Comparison of ENCODE assay signal across 1 cellular context in genomic region chr2:96197541-96198255, GRCh38.
TF ChIP-seq lines count a peak whose summit lies in the region.

No MANE protein-coding gene starts in this region.

TF ChIP-seq in K562, 482 proteins besides CTCF, POLR2A, EP300 and RAD21:
- TF ChIP-seq ZNF507 (tag; conservative IDR thresholded peaks at IDR 0.05), result no peak
- no peak for TF ChIP-seq SRF (CRISPR knock-in tag; IDR thresholded peaks at IDR 0.05)
- TF ChIP-seq ZNF766 (CRISPR knock-in tag; conservative IDR thresholded peaks at IDR 0.05), result peak; percentile 93
- TF ChIP-seq HMGN3 (IDR thresholded peaks at IDR 0.05; ENCODE audit: borderline replicate concordance, extremely low read depth, insufficient read length, low read depth, low read length), result no peak
- TF ChIP-seq CBX8 (IDR thresholded peaks at IDR 0.05; ENCODE audit: borderline replicate concordance, extremely low read depth, low read depth, low read length, poor library complexity, severe bottlenecking), result no peak
- TF ChIP-seq RBM15 (IDR thresholded peaks at IDR 0.05; ENCODE audit: insufficient read depth, low read length), result no peak
- peak; percentile 19; the same call in 1 of the 2 replicates for TF ChIP-seq ATF3 (IDR thresholded peaks at IDR 0.05)
- TF ChIP-seq ATF3 (CRISPR knock-in tag; conservative IDR thresholded peaks at IDR 0.05), result no peak
- no peak for TF ChIP-seq HDAC2 (IDR thresholded peaks at IDR 0.05)
- TF ChIP-seq ID3 (CRISPR knock-in tag; IDR thresholded peaks at IDR 0.05), result no peak
- TF ChIP-seq ID3 (tag; IDR thresholded peaks at IDR 0.05), result no peak
- no peak for TF ChIP-seq CAMTA2 (CRISPR knock-in tag; conservative IDR thresholded peaks at IDR 0.05)
- TF ChIP-seq DPF2 (IDR thresholded peaks at IDR 0.05), result no peak
- peak; percentile 27; the same call in 1 of the 2 replicates for TF ChIP-seq FOSL1 (tag; conservative IDR thresholded peaks at IDR 0.05)
- TF ChIP-seq ZNF778 (CRISPR knock-in tag; IDR thresholded peaks at IDR 0.05), result no peak
